ENCODE assay signal across 8 cellular contexts in the genomic region with DNA sequence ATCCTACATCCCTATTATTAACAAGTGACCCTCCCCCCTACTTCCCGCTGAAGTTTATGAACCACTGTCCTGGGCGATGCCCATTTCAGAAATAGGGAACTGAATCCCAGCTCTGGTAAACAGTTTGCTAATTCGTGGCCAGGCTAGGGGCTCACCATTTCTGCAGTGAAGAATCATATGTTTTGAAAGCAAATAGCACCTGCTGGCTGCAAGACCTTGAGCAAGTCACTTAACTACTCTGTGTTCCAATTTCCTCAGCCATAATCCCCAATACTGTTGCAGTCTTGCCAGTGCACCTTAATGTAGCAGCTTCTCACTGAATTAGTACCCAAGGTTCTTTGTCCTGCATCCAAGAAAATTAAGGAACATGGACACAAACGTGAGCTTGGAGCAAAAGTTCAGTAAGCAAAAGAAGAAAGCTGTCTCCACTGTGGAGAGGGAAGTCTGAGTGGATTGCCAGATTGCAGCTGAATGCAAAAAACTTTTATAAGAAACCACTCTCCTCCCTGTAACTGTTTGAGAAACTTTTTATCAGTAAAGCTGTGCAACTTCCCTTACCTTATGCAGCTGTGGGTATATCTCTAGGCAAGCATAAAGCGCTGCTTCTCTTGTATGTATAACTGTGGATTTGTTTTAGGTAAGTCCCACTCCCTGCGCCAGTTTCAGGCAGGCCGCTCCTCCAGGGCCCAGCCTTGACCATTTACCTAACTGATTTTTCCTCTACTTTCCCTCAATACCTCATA.
A peak's percentile ranks its signal among the peaks of the same experiment; 100 is the strongest.
DNase-seq lines count a peak whose midpoint lies in the region; ATAC-seq lines count a peak whose summit lies in the region.

No MANE protein-coding gene starts in this region.

- peaks cover 27% of the 10 kb centered on the region for H3K36me3 Mint-ChIP-seq in activated naive CD8-positive, alpha-beta T cell treated with anti-CD3 and anti-CD28 coated beads, Interleukin-2, amount 50 U/mL, for 24 hours (ENCODE audit: low read depth)

- no peaks in the 10 kb centered on the region for H3K27me3 Mint-ChIP-seq in activated naive CD8-positive, alpha-beta T cell treated with anti-CD3 and anti-CD28 coated beads, Interleukin-2, amount 50 U/mL, for 24 hours

- ATAC-seq in HG03280 (IDR thresholded peaks at IDR 0.05; ENCODE audit: unreplicated experiment), result peak; percentile 57
- ATAC-seq in activated naive CD8-positive, alpha-beta T cell treated with anti-CD3 and anti-CD28 coated beads, Interleukin-2, amount 50 U/mL, for 24 hours, result no peak

- H3K4me1 Mint-ChIP-seq in activated naive CD8-positive, alpha-beta T cell treated with anti-CD3 and anti-CD28 coated beads, Interleukin-2, amount 50 U/mL, for 24 hours, result peaks cover 61% of the 10 kb centered on the region

- no peaks in the 10 kb centered on the region for H3K9me3 Mint-ChIP-seq in activated naive CD8-positive, alpha-beta T cell treated with anti-CD3 and anti-CD28 coated beads, Interleukin-2, amount 50 U/mL, for 24 hours

- H3K4me3 ChIP-seq in muscle layer of colon (ENCODE audit: low read depth in 1 of 2, low read length in 2 of 2), result peak overlapping the region; percentile 22 to 69

- no peak overlapping the region for H3K27ac ChIP-seq in muscle layer of colon (ENCODE audit: low read depth, low read length)

- H3K9me3 ChIP-seq in muscle layer of colon (ENCODE audit: low read length), result no peaks in the 10 kb centered on the region

- no peaks in the 10 kb centered on the region for H3K27me3 ChIP-seq in muscle layer of colon (ENCODE audit: control insufficient read depth in 1 of 2, insufficient read depth in 2 of 2, low read length in 2 of 2)

- H3K4me3 Mint-ChIP-seq in activated naive CD8-positive, alpha-beta T cell treated with anti-CD3 and anti-CD28 coated beads, Interleukin-2, amount 50 U/mL, for 24 hours, result peak overlapping the region; percentile 90

- no peaks in the 10 kb centered on the region for H3K36me3 ChIP-seq in muscle layer of colon (ENCODE audit: insufficient read depth, low read length)

- peaks cover 17% of the 10 kb centered on the region for H3K4me1 ChIP-seq in muscle layer of colon (ENCODE audit: insufficient read depth, low read length)

- H3K27ac Mint-ChIP-seq in activated naive CD8-positive, alpha-beta T cell treated with anti-CD3 and anti-CD28 coated beads, Interleukin-2, amount 50 U/mL, for 24 hours, result peak overlapping the region; percentile 92

- H3K9ac ChIP-seq in muscle layer of colon (ENCODE audit: low read length), result no peak overlapping the region

- DNase-seq in AML-193 (lab: John Stamatoyannopoulos, UW) (peak; percentile 28 to 32), GM19238 (ENCODE audit: insufficient read length, low spot score) (peak; percentile 14), AG08396 (ENCODE audit: low spot score) (no peak), GOT3 (lab: John Stamatoyannopoulos, UW) (no peak), kidney glomerular epithelial cell (lab: John Stamatoyannopoulos, UW) (no peak)
- DNase-seq in activated naive CD8-positive, alpha-beta T cell treated with anti-CD3 and anti-CD28 coated beads, Interleukin-2, amount 50 U/mL, for 24 hours, result no peak

Comparison
In these comparisons a context has a peak if more than half of its experiments do, and no peak if none do; other contexts are left out.
1. DNase-seq: peak in AML-193 (2 of 2) and GM19238 (single experiment); none in activated naive CD8-positive, alpha-beta T cell treated with anti-CD3 and anti-CD28 coated beads, Interleukin-2, amount 50 U/mL, for 24 hours (single experiment), AG08396 (single experiment), GOT3 (single experiment) and kidney glomerular epithelial cell (single experiment).